Comparison of ENCODE assay signal across 8 cellular contexts in genomic region chr6:16322666-16323312, GRCh38.
DNase-seq lines count a peak whose midpoint lies in the region; ATAC-seq and TF ChIP-seq lines count a peak whose summit lies in the region.

No MANE protein-coding gene starts in this region.

- peak; percentile 74 for ATAC-seq in HG03342 (IDR thresholded peaks at IDR 0.05; ENCODE audit: unreplicated experiment)

- H3K27ac Mint-ChIP-seq in activated T-helper 2 cell treated with anti-CD3 and anti-CD28 coated beads, Interferon-gamma antibody, Interleukin-2, Interleukin-4, amounts not matched to agents 10 μg/mL and 5 μg/mL and 100 μg/mL, durations not matched to agents 14 hours and 24 hours and 36 hours: peak overlapping the region; percentile 96

- H3K27me3 Mint-ChIP-seq in activated T-helper 2 cell treated with anti-CD3 and anti-CD28 coated beads, Interferon-gamma antibody, Interleukin-2, Interleukin-4, amounts not matched to agents 10 μg/mL and 5 μg/mL and 100 μg/mL, durations not matched to agents 14 hours and 24 hours and 36 hours (ENCODE audit: low read depth): no peaks in the 10 kb centered on the region

- no peak overlapping the region for H3K4me3 ChIP-seq in cardiac muscle cell

- intact Hi-C loops in activated T-helper 2 cell treated with anti-CD3 and anti-CD28 coated beads, Interferon-gamma antibody, Interleukin-2, Interleukin-4, amounts not matched to agents 10 μg/mL and 5 μg/mL and 100 μg/mL, durations not matched to agents 14 hours and 24 hours and 36 hours (cut with micrococcal nuclease): loop anchor here (1.0 to 5.0 kb wide), 7 partner anchors 85 to 444 kb away; partner anchors contain the start of genes ATXN1 and GMPR

- H3K9me3 Mint-ChIP-seq in activated T-helper 2 cell treated with anti-CD3 and anti-CD28 coated beads, Interferon-gamma antibody, Interleukin-2, Interleukin-4, amounts not matched to agents 10 μg/mL and 5 μg/mL and 100 μg/mL, durations not matched to agents 14 hours and 24 hours and 36 hours: no peaks in the 10 kb centered on the region

- peaks cover 64% of the 10 kb centered on the region for H3K4me1 Mint-ChIP-seq in activated T-helper 2 cell treated with anti-CD3 and anti-CD28 coated beads, Interferon-gamma antibody, Interleukin-2, Interleukin-4, amounts not matched to agents 10 μg/mL and 5 μg/mL and 100 μg/mL, durations not matched to agents 14 hours and 24 hours and 36 hours (ENCODE audit: low read depth)

- TF ChIP-seq CTCF in cardiac muscle cell (IDR thresholded peaks at IDR 0.05; ENCODE audit: low read depth, low read length): no peak

- peaks cover 22% of the 10 kb centered on the region for H3K4me1 ChIP-seq in cardiac muscle cell (ENCODE audit: low read depth)

- H3K9me3 ChIP-seq in cardiac muscle cell (ENCODE audit: low read depth): no peaks in the 10 kb centered on the region

- DNase-seq in AG08396 (ENCODE audit: low spot score): peak; percentile 84
- peak; percentile 71 for DNase-seq in GM19238 (ENCODE audit: insufficient read length, low spot score)
- DNase-seq in OCI-M1 (lab: John Stamatoyannopoulos, UW): peak; percentile 97
- DNase-seq in activated T-helper 2 cell treated with anti-CD3 and anti-CD28 coated beads, Interferon-gamma antibody, Interleukin-2, Interleukin-4, amounts not matched to agents 10 μg/mL and 5 μg/mL and 100 μg/mL, durations not matched to agents 14 hours and 24 hours and 36 hours (ENCODE audit: low spot score): peak; percentile 78
- peak; percentile 73 to 80 for DNase-seq in cardiac muscle cell (ENCODE audit: low read depth in 1 of 2, low spot score in 1 of 2)
- DNase-seq in retina: peak; percentile 50
- DNase-seq in DMS79 (lab: John Stamatoyannopoulos, UW): no peak

- peaks cover 7% of the 10 kb centered on the region for H3K36me3 ChIP-seq in cardiac muscle cell

- H3K4me3 Mint-ChIP-seq in activated T-helper 2 cell treated with anti-CD3 and anti-CD28 coated beads, Interferon-gamma antibody, Interleukin-2, Interleukin-4, amounts not matched to agents 10 μg/mL and 5 μg/mL and 100 μg/mL, durations not matched to agents 14 hours and 24 hours and 36 hours (ENCODE audit: low read depth): peak overlapping the region; percentile 56

- H3K27ac ChIP-seq in cardiac muscle cell: peak overlapping the region; percentile 86

- no peaks in the 10 kb centered on the region for H3K27me3 ChIP-seq in cardiac muscle cell

- H3K36me3 Mint-ChIP-seq in activated T-helper 2 cell treated with anti-CD3 and anti-CD28 coated beads, Interferon-gamma antibody, Interleukin-2, Interleukin-4, amounts not matched to agents 10 μg/mL and 5 μg/mL and 100 μg/mL, durations not matched to agents 14 hours and 24 hours and 36 hours (ENCODE audit: low read depth): peaks cover 38% of the 10 kb centered on the region
